In the genomic region with DNA sequence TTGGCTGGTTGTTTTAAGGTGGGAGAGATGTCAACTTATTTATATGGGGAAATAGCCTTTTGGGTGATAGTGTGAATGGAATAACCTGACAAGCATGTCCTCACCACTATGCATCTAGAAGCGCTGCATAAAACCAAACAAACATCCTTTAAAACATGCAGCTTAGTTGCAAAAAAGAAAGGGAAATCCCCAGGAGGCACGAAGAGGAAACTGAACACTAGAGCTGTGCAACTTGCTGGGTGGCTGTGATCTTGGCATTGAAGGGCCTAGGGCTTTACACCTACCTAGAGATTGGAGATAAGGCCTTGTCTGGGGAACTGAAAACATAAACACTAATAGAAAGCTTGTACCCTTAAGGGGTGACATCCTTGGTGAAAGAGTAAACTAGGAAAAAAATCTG, we compare ENCODE assay signal across 11 cellular contexts. TPM values are rescaled to one million over a fixed set of nuclear protein-coding genes. Genes with fewer than 3 reads are reported as not detected.
DNase-seq lines count a peak whose midpoint lies in the region; ATAC-seq and TF ChIP-seq lines count a peak whose summit lies in the region.
"Had no signal": no experiment of that assay in that cellular context is flagged by ENCODE, and none has a peak within 500 bp of the region (broad histone marks: within the 10 kb centered on the region; RNA-seq: fewer than 3 reads in every experiment).

No MANE protein-coding gene starts in this region.

- H3K14ac ChIP-seq in mesenchymal stem cell (ENCODE audit: low read length in 2 of 2) = no peak overlapping the region

- POLR2A ChIA-PET in CD8-positive, alpha-beta T cell (lab: Charles Lee) = interaction anchor here (0.6 to 2.4 kb wide), 18 partner anchors 9 to 128 kb away, joined by 3 to 24 read pairs (median 5); partner anchors contain the start of genes KIF22, MAZ and PAGR1
- POLR2A ChIA-PET in activated CD4-positive, alpha-beta memory T cell treated with anti-CD3 and anti-CD28 coated beads for 36 hours (lab: Charles Lee) = interaction anchor here (0.6 to 1.2 kb wide), 3 partner anchors 22 to 327 kb away, joined by 3 to 4 read pairs (median 3); partner anchors contain the start of gene ALDOA

- H3K9me3 Mint-ChIP-seq in CD8-positive, alpha-beta T cell = no peaks in the 10 kb centered on the region
- H3K9me3 Mint-ChIP-seq in GM23338 = no peaks in the 10 kb centered on the region; the same call in 1 of the 3 replicates
- H3K9me3 Mint-ChIP-seq in activated CD4-positive, alpha-beta memory T cell treated with anti-CD3 and anti-CD28 coated beads for 36 hours = no peaks in the 10 kb centered on the region

- no peak overlapping the region for H3K23ac ChIP-seq in mesenchymal stem cell (ENCODE audit: low read length in 2 of 2)

- no peaks in the 10 kb centered on the region for H3K27me3 Mint-ChIP-seq in CD8-positive, alpha-beta T cell (ENCODE audit: low read depth)
- H3K27me3 Mint-ChIP-seq in GM23338 (ENCODE audit: insufficient read depth, low read depth, poor library complexity) = peaks cover 42% of the 10 kb centered on the region
- H3K27me3 Mint-ChIP-seq in activated CD4-positive, alpha-beta memory T cell treated with anti-CD3 and anti-CD28 coated beads for 36 hours = no peaks in the 10 kb centered on the region
- H3K27me3 Mint-ChIP-seq: progenitor cell of endocrine pancreas had no signal

- H3K4ac ChIP-seq in mesenchymal stem cell (ENCODE audit: low read depth in 1 of 2, low read length in 2 of 2) = no peak overlapping the region

- intact Hi-C loops in CD8-positive, alpha-beta T cell (cut with DNase I, micrococcal nuclease) = loop anchor here (1.0 to 2.0 kb wide), 3 partner anchors 8 to 52 kb away; partner anchors contain the start of gene KIF22 (in 1 of the 2)
- intact Hi-C loops in activated CD4-positive, alpha-beta memory T cell treated with anti-CD3 and anti-CD28 coated beads for 36 hours (cut with micrococcal nuclease) = no loop called here
- intact Hi-C loops in mucosa of descending colon (cut with DNase I, micrococcal nuclease) (no loop called here), esophagus muscularis mucosa (cut with DNase I) (loop anchor here (10.0 kb wide), 1 partner anchor 46 kb away; no protein-coding TSS in a partner anchor)

- H3K9me3 ChIP-seq in CD8-positive, alpha-beta T cell (ENCODE audit: low read length) = no peaks in the 10 kb centered on the region
- H3K9me3 ChIP-seq in mucosa of descending colon (no peaks in the 10 kb centered on the region), mesenchymal stem cell (ENCODE audit: control insufficient read depth, low read length) (peaks cover 5% of the 10 kb centered on the region), esophagus muscularis mucosa (no peaks in the 10 kb centered on the region)

- CTCF ChIA-PET in CD8-positive, alpha-beta T cell (lab: Charles Lee) = interaction anchor here (0.8 to 2.7 kb wide), 16 partner anchors 9 to 125 kb away, joined by 3 to 20 read pairs (median 5); partner anchors contain the start of genes CDIPT, KIF22 and PAGR1
- CTCF ChIA-PET in activated CD4-positive, alpha-beta memory T cell treated with anti-CD3 and anti-CD28 coated beads for 36 hours (lab: Charles Lee) = interaction anchor here (0.6 to 2.1 kb wide), 5 partner anchors 9 to 110 kb away, joined by 3 to 9 read pairs (median 6); partner anchors contain the start of gene KIF22

- peak in 6 of 7 experiments; percentile 41 to 70 (median 59) for DNase-seq in CD8-positive, alpha-beta T cell
- DNase-seq in GM23338 (ENCODE audit: low spot score) (no peak), mucosa of descending colon (no peak), mesenchymal stem cell (no peak), ecto neural progenitor cell (ENCODE audit: low spot score) (no peak), esophagus muscularis mucosa (ENCODE audit: extremely low spot score) (no peak), cerebellar nuclear complex (lab: John Stamatoyannopoulos, UW) (no peak)
- DNase-seq in activated CD4-positive, alpha-beta memory T cell treated with anti-CD3 and anti-CD28 coated beads for 36 hours = peak; percentile 62
- DNase-seq: NCI-H446, WERI-Rb-1 had no signal

- no peak overlapping the region for H2BK5ac ChIP-seq in mesenchymal stem cell (ENCODE audit: low read depth, low read length, poor library complexity, severe bottlenecking)

- TF ChIP-seq POLR2A in esophagus muscularis mucosa (IDR thresholded peaks at IDR 0.05; ENCODE audit: low read depth) = no peak

- no peak overlapping the region for H2BK120ac ChIP-seq in mesenchymal stem cell (ENCODE audit: low read depth, low read length)

- no peak overlapping the region for H2BK12ac ChIP-seq in mesenchymal stem cell (ENCODE audit: low read length in 2 of 2)

- no peak overlapping the region for H4K8ac ChIP-seq in mesenchymal stem cell (ENCODE audit: low read length)

- no peak overlapping the region for H3K18ac ChIP-seq in mesenchymal stem cell (ENCODE audit: low read depth in 1 of 2, low read length in 2 of 2)

- peak; percentile 92 for ATAC-seq in CD8-positive, alpha-beta T cell
- ATAC-seq in GM23338 = no peak
- ATAC-seq in mucosa of descending colon = peak; percentile 76

- H3K27me3 ChIP-seq in CD8-positive, alpha-beta T cell (ENCODE audit: insufficient read depth, low read length) = no peaks in the 10 kb centered on the region
- no peaks in the 10 kb centered on the region for H3K27me3 ChIP-seq in GM23338 (ENCODE audit: insufficient read depth)
- peaks cover 14 to 56% of the 10 kb centered on the region in 2 experiments for H3K27me3 ChIP-seq in mesenchymal stem cell (ENCODE audit: control insufficient read depth in 1 of 2, insufficient read depth in 1 of 2, low read length in 2 of 2)
- peaks cover 0 to 17% (median 0%) of the 10 kb centered on the region in 4 donors for H3K27me3 ChIP-seq in esophagus muscularis mucosa

- no peaks in the 10 kb centered on the region for H3K9me2 ChIP-seq in GM23338 (ENCODE audit: insufficient read depth)

- H2AK5ac ChIP-seq in mesenchymal stem cell (ENCODE audit: low read length, severe bottlenecking) = no peak overlapping the region

- peak overlapping the region; percentile 87 for H3K27ac Mint-ChIP-seq in CD8-positive, alpha-beta T cell
- no peak overlapping the region for H3K27ac Mint-ChIP-seq in GM23338
- H3K27ac Mint-ChIP-seq in activated CD4-positive, alpha-beta memory T cell treated with anti-CD3 and anti-CD28 coated beads for 36 hours = peak overlapping the region; percentile 69
- H3K27ac Mint-ChIP-seq: progenitor cell of endocrine pancreas had no signal

- no peak overlapping the region for H3K9ac ChIP-seq in mesenchymal stem cell (ENCODE audit: low read length)

- 0 out of 2 replicates have a peak, but pooled peaks cover 3% of the 10 kb centered on the region for H3K79me2 ChIP-seq in GM23338 (replicated peaks; ENCODE audit: insufficient read depth)

- H3K4me2 ChIP-seq in GM23338 (no peak overlapping the region), mesenchymal stem cell (ENCODE audit: low read length, poor library complexity, severe bottlenecking) (no peak overlapping the region)

- H2AFZ ChIP-seq in GM23338 = no peak overlapping the region
- H2AFZ ChIP-seq in mesenchymal stem cell (ENCODE audit: low read depth, low read length) = no peak overlapping the region

- H4K20me1 ChIP-seq in GM23338 (replicated peaks; ENCODE audit: insufficient read depth) = peaks cover 48% of the 10 kb centered on the region

- H4K91ac ChIP-seq in mesenchymal stem cell (ENCODE audit: low read length) = no peak overlapping the region

- no peak for TF ChIP-seq EP300 in esophagus muscularis mucosa (IDR thresholded peaks at IDR 0.05)

- no peak overlapping the region for H2BK15ac ChIP-seq in mesenchymal stem cell (ENCODE audit: low read depth, poor library complexity, severe bottlenecking)

- H3K36me3 Mint-ChIP-seq in CD8-positive, alpha-beta T cell = peaks cover 37% of the 10 kb centered on the region
- peaks cover 65% of the 10 kb centered on the region for H3K36me3 Mint-ChIP-seq in GM23338 (ENCODE audit: low read depth)
- H3K36me3 Mint-ChIP-seq in activated CD4-positive, alpha-beta memory T cell treated with anti-CD3 and anti-CD28 coated beads for 36 hours = peaks cover 16% of the 10 kb centered on the region

- 77% methylated on average over 2 of the region's 2 CpGs for WGBS in mesenchymal stem cell
- 73% methylated on average over 2 of the region's 2 CpGs for WGBS in esophagus muscularis mucosa

- peak overlapping the region; percentile 21 for H3K4me3 ChIP-seq in CD8-positive, alpha-beta T cell (ENCODE audit: low read depth, low read length)
- H3K4me3 ChIP-seq in GM23338 = no peak overlapping the region
- H3K4me3 ChIP-seq in mucosa of descending colon = no peak overlapping the region
- H3K4me3 ChIP-seq in mesenchymal stem cell (ENCODE audit: insufficient read depth in 1 of 2, low read depth in 1 of 2, low read length in 2 of 2) = no peak overlapping the region
- H3K4me3 ChIP-seq in esophagus muscularis mucosa = no peak overlapping the region

- peaks cover 79% of the 10 kb centered on the region for H3F3A ChIP-seq in GM23338 (replicated peaks; ENCODE audit: low read depth)

- H3K4me1 Mint-ChIP-seq in CD8-positive, alpha-beta T cell (ENCODE audit: low read depth) = peaks cover 77% of the 10 kb centered on the region
- peaks cover 4% of the 10 kb centered on the region; the same call in 1 of the 3 replicates for H3K4me1 Mint-ChIP-seq in GM23338
- H3K4me1 Mint-ChIP-seq in activated CD4-positive, alpha-beta memory T cell treated with anti-CD3 and anti-CD28 coated beads for 36 hours (ENCODE audit: low read depth) = peaks cover 67% of the 10 kb centered on the region

- no peaks in the 10 kb centered on the region for H3K79me1 ChIP-seq in mesenchymal stem cell (replicated peaks; ENCODE audit: low read length, poor library complexity, severe bottlenecking)

- peaks cover 74% of the 10 kb centered on the region for H3K4me1 ChIP-seq in CD8-positive, alpha-beta T cell (ENCODE audit: insufficient read depth, low read length)
- peaks cover 3% of the 10 kb centered on the region; the same call in 1 of the 2 replicates for H3K4me1 ChIP-seq in GM23338 (ENCODE audit: insufficient read depth)
- peaks cover 47% of the 10 kb centered on the region for H3K4me1 ChIP-seq in mucosa of descending colon (ENCODE audit: low read depth)
- no peaks in the 10 kb centered on the region for H3K4me1 ChIP-seq in mesenchymal stem cell (ENCODE audit: control insufficient read depth, insufficient read depth, low read depth, low read length)
- H3K4me1 ChIP-seq in esophagus muscularis mucosa = no peaks in the 10 kb centered on the region

- peak overlapping the region; percentile 53 for H3K4me3 Mint-ChIP-seq in CD8-positive, alpha-beta T cell
- H3K4me3 Mint-ChIP-seq in GM23338 = no peak overlapping the region
- H3K4me3 Mint-ChIP-seq in activated CD4-positive, alpha-beta memory T cell treated with anti-CD3 and anti-CD28 coated beads for 36 hours = no peak overlapping the region

- peaks cover 11% of the 10 kb centered on the region for H3K36me3 ChIP-seq in CD8-positive, alpha-beta T cell (ENCODE audit: insufficient read depth, low read length)
- H3K36me3 ChIP-seq in GM23338 (ENCODE audit: insufficient read depth) = peaks cover 6% of the 10 kb centered on the region; the same call in 1 of the 2 replicates
- H3K36me3 ChIP-seq in mucosa of descending colon (ENCODE audit: low read depth) = no peaks in the 10 kb centered on the region
- H3K36me3 ChIP-seq in mesenchymal stem cell (ENCODE audit: control insufficient read depth in 1 of 2, insufficient read depth in 2 of 2, low read depth in 1 of 2, low read length in 2 of 2) = no peaks in the 10 kb centered on the region
- no peaks in the 10 kb centered on the region for H3K36me3 ChIP-seq in esophagus muscularis mucosa
- H3K36me3 ChIP-seq: WERI-Rb-1 had no signal

- TF ChIP-seq CTCF in CD8-positive, alpha-beta T cell (IDR thresholded peaks at IDR 0.05) = no peak
- TF ChIP-seq CTCF in GM23338 (conservative IDR thresholded peaks at IDR 0.05; ENCODE audit: low read depth in 2 of 2) = no peak
- TF ChIP-seq CTCF in mucosa of descending colon (IDR thresholded peaks at IDR 0.05) = no peak
- no peak for TF ChIP-seq CTCF in esophagus muscularis mucosa (IDR thresholded peaks at IDR 0.05)

- H3K27ac ChIP-seq in CD8-positive, alpha-beta T cell (ENCODE audit: low read depth, low read length) = peak overlapping the region; percentile 36
- H3K27ac ChIP-seq in GM23338 (ENCODE audit: low read depth) (0 out of 2 replicates have a peak overlapping the region, but pooled peaks have one; percentile 55), mesenchymal stem cell (ENCODE audit: low read length, poor library complexity, severe bottlenecking) (no peak overlapping the region), esophagus muscularis mucosa (replicated peaks in 1 of 4) (no peak overlapping the region)
- H3K27ac ChIP-seq: WERI-Rb-1 had no signal

RNA-seq across cellular contexts. Expression of gene C16orf54, which starts 7.3 kb away (rescaled TPM):
- total RNA-seq in CD8-positive, alpha-beta T cell = 100 to 1,000 TPM; 129 to 132 TPM
- not detected in 2 replicates for total RNA-seq in GM23338 (2014; rRNA removed; shearing (Covaris generic))
- 2.0 and 3.2 TPM in 2 replicates for polyA plus RNA-seq in GM23338 (2016; fragmentation: Nextera tagmentation; extraction: Ambion mirVana)
- 10 to 100 TPM; 25.2 to 26.2 TPM for total RNA-seq in activated CD4-positive, alpha-beta memory T cell treated with anti-CD3 and anti-CD28 coated beads for 36 hours
- total RNA-seq in mucosa of descending colon (1 to 10 TPM; 1.6 to 3.4 (median 1.7) TPM), esophagus muscularis mucosa (1 to 10 TPM; 1.3 to 2.5 (median 1.8) TPM)
- polyA plus RNA-seq in mesenchymal stem cell (2013, experiment 1 of 2) = not detected
- not detected for polyA plus RNA-seq in mesenchymal stem cell (2013, experiment 2 of 2)

RNA-seq across cellular contexts. Expression of gene ZG16, which starts 39.5 kb away (rescaled TPM):
- total RNA-seq in CD8-positive, alpha-beta T cell = not detected
- total RNA-seq in GM23338 (2014; rRNA removed; shearing (Covaris generic)) = not detected in 2 replicates
- not detected in 2 replicates for polyA plus RNA-seq in GM23338 (2016; fragmentation: Nextera tagmentation; extraction: Ambion mirVana)
- total RNA-seq in activated CD4-positive, alpha-beta memory T cell treated with anti-CD3 and anti-CD28 coated beads for 36 hours = not detected
- total RNA-seq in mucosa of descending colon (100 to 1,000 TPM; 196 to 671 (median 551) TPM), esophagus muscularis mucosa (under 1 TPM in 1 of 4 donors, not detected in 3; 0.23 TPM)
- polyA plus RNA-seq in mesenchymal stem cell (2013, experiment 1 of 2) = not detected
- not detected for polyA plus RNA-seq in mesenchymal stem cell (2013, experiment 2 of 2)
- total RNA-seq: progenitor cell of endocrine pancreas had no signal

RNA-seq across cellular contexts. Expression of gene KIF22, which starts 52.0 kb away (rescaled TPM):
- 100 to 1,000 TPM in 1 of 2 experiments, 10 to 100 TPM in 1; 93.5 to 105 TPM for total RNA-seq in CD8-positive, alpha-beta T cell
- 179 and 192 TPM in 2 replicates for total RNA-seq in GM23338 (2014; rRNA removed; shearing (Covaris generic))
- polyA plus RNA-seq in GM23338 (2016; fragmentation: Nextera tagmentation; extraction: Ambion mirVana) = 110 and 120 TPM in 2 replicates
- total RNA-seq in activated CD4-positive, alpha-beta memory T cell treated with anti-CD3 and anti-CD28 coated beads for 36 hours = 100 to 1,000 TPM; 174 to 180 TPM
- total RNA-seq in mucosa of descending colon = 10 to 100 TPM; 24.7 to 56.2 (median 53.0) TPM
- polyA plus RNA-seq in mesenchymal stem cell (2013, experiment 1 of 2) = 8.5 TPM
- 8.1 TPM for polyA plus RNA-seq in mesenchymal stem cell (2013, experiment 2 of 2)
- total RNA-seq in esophagus muscularis mucosa = 10 to 100 TPM; 10.8 to 12.3 (median 11.8) TPM

RNA-seq across cellular contexts. Expression of gene QPRT, which starts 59.5 kb away (rescaled TPM):
- total RNA-seq in CD8-positive, alpha-beta T cell = under 1 TPM in 1 of 2 experiments, not detected in 1; 0.76 TPM
- 102 and 128 TPM in 2 replicates for total RNA-seq in GM23338 (2014; rRNA removed; shearing (Covaris generic))
- polyA plus RNA-seq in GM23338 (2016; fragmentation: Nextera tagmentation; extraction: Ambion mirVana) = 65.4 and 79.1 TPM in 2 replicates
- total RNA-seq in activated CD4-positive, alpha-beta memory T cell treated with anti-CD3 and anti-CD28 coated beads for 36 hours = 1 to 10 TPM; 8.7 to 9.7 TPM
- 10 to 100 TPM; 25.3 to 54.6 (median 25.4) TPM for total RNA-seq in mucosa of descending colon
- 326 TPM for polyA plus RNA-seq in mesenchymal stem cell (2013, experiment 1 of 2)
- polyA plus RNA-seq in mesenchymal stem cell (2013, experiment 2 of 2) = 319 TPM
- total RNA-seq in esophagus muscularis mucosa = 1 to 10 TPM; 1.7 to 5.1 (median 2.7) TPM

Comparison
In these comparisons a context has a peak if more than half of its experiments do, and no peak if none do; other contexts are left out.
1. DNase-seq: peak in CD8-positive, alpha-beta T cell (6 of 7) and activated CD4-positive, alpha-beta memory T cell treated with anti-CD3 and anti-CD28 coated beads for 36 hours (single experiment); none in GM23338 (single experiment), mucosa of descending colon (0 of 3), mesenchymal stem cell (single experiment), ecto neural progenitor cell (single experiment), esophagus muscularis mucosa (single experiment) and cerebellar nuclear complex (0 of 2).
2. H3K27ac ChIP-seq: peak in CD8-positive, alpha-beta T cell (single experiment) and GM23338 (single experiment); none in mesenchymal stem cell (single experiment) and esophagus muscularis mucosa (0 of 4).
3. RNA of gene C16orf54, which starts 7.3 kb away (total RNA-seq): 129 to 132 TPM in CD8-positive, alpha-beta T cell and 25.2 to 26.2 TPM in activated CD4-positive, alpha-beta memory T cell treated with anti-CD3 and anti-CD28 coated beads for 36 hours; 1.3 to 2.5 TPM in esophagus muscularis mucosa, 1.6 to 3.4 TPM in mucosa of descending colon and not detected in GM23338; every median in the first group is over 4 times any median in the second.
4. RNA of gene ZG16, which starts 39.5 kb away (total RNA-seq): 196 to 671 TPM in mucosa of descending colon; not detected in CD8-positive, alpha-beta T cell, not detected in GM23338, not detected in activated CD4-positive, alpha-beta memory T cell treated with anti-CD3 and anti-CD28 coated beads for 36 hours and 0.23 TPM in esophagus muscularis mucosa; every median in the first group is over 100 times any median in the second.
5. intact Hi-C loops: an anchor here in CD8-positive, alpha-beta T cell (1.0 to 2.0 kb wide) and esophagus muscularis mucosa (10.0 kb wide); none called in activated CD4-positive, alpha-beta memory T cell treated with anti-CD3 and anti-CD28 coated beads for 36 hours and mucosa of descending colon.